In genomic region chr18:35490894-35491688, GRCh38 we compare ENCODE assay signal across 18 cellular contexts. TPM values are rescaled to one million over a fixed set of nuclear protein-coding genes. Genes with fewer than 3 reads are reported as not detected.
DNase-seq lines count a peak whose midpoint lies in the region; TF ChIP-seq lines count a peak whose summit lies in the region.
"Had no signal": no experiment of that assay in that cellular context is flagged by ENCODE, and none has a peak within 500 bp of the region (broad histone marks: within the 10 kb centered on the region; RNA-seq: fewer than 3 reads in every experiment).

No MANE protein-coding gene starts in this region.

- intact Hi-C loops in Calu3 (cut with micrococcal nuclease; ENCODE audit: unreplicated experiment) = no loop called here

- H3K27ac ChIP-seq in endodermal cell (ENCODE audit: low read depth, low read length) (no peak overlapping the region), neural progenitor cell (no peak overlapping the region), suprapubic skin (no peak overlapping the region)
- H3K27ac ChIP-seq: thoracic aorta had no signal

- peak overlapping the region; percentile 19 for H3K27ac Mint-ChIP-seq in Calu3 (ENCODE audit: unreplicated experiment)
- H3K27ac Mint-ChIP-seq in endodermal cell = peak overlapping the region; percentile 75
- H3K27ac Mint-ChIP-seq in neural progenitor cell = peak overlapping the region; percentile 55
- H3K27ac Mint-ChIP-seq in HFFc6 = no peak overlapping the region
- H3K27ac Mint-ChIP-seq: immature natural killer cell had no signal

- no peak for DNase-seq in Calu3
- peak; percentile 26 for DNase-seq in KG1 (lab: John Stamatoyannopoulos, UW)
- DNase-seq in endodermal cell = peak; percentile 79
- peak; percentile 17 for DNase-seq in neural progenitor cell (ENCODE audit: low spot score)
- DNase-seq in NCI-H146 (lab: John Stamatoyannopoulos, UW) = no peak
- no peak for DNase-seq in suprapubic skin (ENCODE audit: low spot score in 2 of 2)
- no peak for DNase-seq in hypothalamus (lab: John Stamatoyannopoulos, UW)
- no peak for DNase-seq in HFFc6
- DNase-seq: activated CD4-positive, alpha-beta T cell treated with anti-CD3 and anti-CD28 coated beads, Interleukin-2, amount 50 U/mL, for 1 hour; DMS79; immature natural killer cell; midbrain; NK-92 treated with Interleukin-12 subunit alpha and Interleukin-12 subunit beta, amount 100 ng/mL, for 24 hours; posterior cingulate gyrus; SHP77 treated with DMSO at 0.1 percent for 48 hours; stimulated activated CD4-positive, alpha-beta T cell treated with anti-CD3 and anti-CD28 coated beads, Interleukin-15, amount 100 ng/mL, for 24 hours had no signal

- no peaks in the 10 kb centered on the region for H3K9me3 Mint-ChIP-seq in Calu3 (ENCODE audit: low read depth, unreplicated experiment)
- no peaks in the 10 kb centered on the region for H3K9me3 Mint-ChIP-seq in endodermal cell
- H3K9me3 Mint-ChIP-seq in neural progenitor cell = no peaks in the 10 kb centered on the region
- H3K9me3 Mint-ChIP-seq in HFFc6 = no peaks in the 10 kb centered on the region
- H3K9me3 Mint-ChIP-seq: immature natural killer cell had no signal

- TF ChIP-seq POLR2A in suprapubic skin (IDR thresholded peaks at IDR 0.05) = no peak

- H3K9ac ChIP-seq in endodermal cell (ENCODE audit: extremely low read depth, low read length, poor library complexity, severe bottlenecking) = no peak overlapping the region
- no peak overlapping the region for H3K9ac ChIP-seq in neural progenitor cell

- peaks cover 5% of the 10 kb centered on the region for H3K36me3 Mint-ChIP-seq in Calu3 (ENCODE audit: insufficient read depth, unreplicated experiment)
- peaks cover 13% of the 10 kb centered on the region for H3K36me3 Mint-ChIP-seq in endodermal cell (ENCODE audit: low read depth)
- H3K36me3 Mint-ChIP-seq in neural progenitor cell = peaks cover 13% of the 10 kb centered on the region
- H3K36me3 Mint-ChIP-seq in HFFc6 (ENCODE audit: low read depth) = no peaks in the 10 kb centered on the region

- H4K20me1 ChIP-seq in neural progenitor cell (ENCODE audit: low read depth) = no peaks in the 10 kb centered on the region

- H3K4me1 Mint-ChIP-seq in Calu3 (ENCODE audit: low read depth, unreplicated experiment) (peaks cover 59% of the 10 kb centered on the region), endodermal cell (peaks cover 51% of the 10 kb centered on the region), neural progenitor cell (peaks cover 45% of the 10 kb centered on the region), HFFc6 (ENCODE audit: low read depth) (peaks cover 15% of the 10 kb centered on the region)

- H3K9me3 ChIP-seq in endodermal cell (ENCODE audit: control insufficient read depth, low read length) (no peaks in the 10 kb centered on the region), neural progenitor cell (ENCODE audit: low read depth) (no peaks in the 10 kb centered on the region), suprapubic skin (no peaks in the 10 kb centered on the region)
- H3K9me3 ChIP-seq: HAP-1, thoracic aorta had no signal

- BruUV-seq in Calu3 (replicated peaks; lab: Mats Ljungman, UMichigan) = no TSS peak

- CTCF ChIA-PET in Calu3 (lab: Charles Lee) = interaction anchor here (0.9 to 1.7 kb wide), 2 partner anchors 9 to 13 kb away, joined by 3 to 4 read pairs; no protein-coding TSS in a partner anchor

- H3K36me3 ChIP-seq in endodermal cell (ENCODE audit: control insufficient read depth, insufficient read depth, low read length) (no peaks in the 10 kb centered on the region), neural progenitor cell (no peaks in the 10 kb centered on the region), suprapubic skin (no peaks in the 10 kb centered on the region)
- H3K36me3 ChIP-seq: HAP-1, thoracic aorta had no signal

- H3K27me3 Mint-ChIP-seq in Calu3 (ENCODE audit: unreplicated experiment) (no peaks in the 10 kb centered on the region), endodermal cell (ENCODE audit: insufficient read depth) (no peaks in the 10 kb centered on the region), neural progenitor cell (ENCODE audit: insufficient read depth, low read depth) (peaks cover 5% of the 10 kb centered on the region), HFFc6 (ENCODE audit: insufficient read depth) (no peaks in the 10 kb centered on the region)

- peak overlapping the region; percentile 59 for H3K4me2 ChIP-seq in neural progenitor cell

- H3F3A ChIP-seq in neural progenitor cell (ENCODE audit: low read depth) = peaks cover 7% of the 10 kb centered on the region

- TF ChIP-seq CTCF in Calu3 (IDR thresholded peaks at IDR 0.05; ENCODE audit: unreplicated experiment) (no peak), endodermal cell (conservative IDR thresholded peaks at IDR 0.05) (no peak), neural progenitor cell (IDR thresholded peaks at IDR 0.05) (no peak), suprapubic skin (IDR thresholded peaks at IDR 0.05) (no peak), HFFc6 (IDR thresholded peaks at IDR 0.05) (no peak)

- no peak overlapping the region for H3K4me3 ChIP-seq in endodermal cell (ENCODE audit: low read length)
- no peak overlapping the region for H3K4me3 ChIP-seq in neural progenitor cell
- no peak overlapping the region for H3K4me3 ChIP-seq in suprapubic skin
- H3K4me3 ChIP-seq: HAP-1, thoracic aorta had no signal

- no peaks in the 10 kb centered on the region for H3K27me3 ChIP-seq in endodermal cell (ENCODE audit: control insufficient read depth, insufficient read depth, low read length, poor library complexity, severe bottlenecking)
- H3K27me3 ChIP-seq in neural progenitor cell = no peaks in the 10 kb centered on the region
- H3K27me3 ChIP-seq in suprapubic skin = no peaks in the 10 kb centered on the region

- peaks cover 22% of the 10 kb centered on the region for H3K4me1 ChIP-seq in endodermal cell (ENCODE audit: control insufficient read depth, insufficient read depth, low read length)
- H3K4me1 ChIP-seq in neural progenitor cell = peaks cover 35% of the 10 kb centered on the region
- peaks cover 26% of the 10 kb centered on the region for H3K4me1 ChIP-seq in suprapubic skin

- H2AFZ ChIP-seq in neural progenitor cell (replicated peaks) = no peak overlapping the region

- H3K4me3 Mint-ChIP-seq in Calu3 (ENCODE audit: low read depth, unreplicated experiment) (no peak overlapping the region), endodermal cell (no peak overlapping the region), neural progenitor cell (no peak overlapping the region), HFFc6 (no peak overlapping the region)
- H3K4me3 Mint-ChIP-seq: immature natural killer cell had no signal

- peaks cover 90% of the 10 kb centered on the region for H3K79me2 ChIP-seq in neural progenitor cell (ENCODE audit: low read depth)

- 49 to 78% methylated on average over 5 to 10 of the region's 10 CpGs for WGBS in endodermal cell (ENCODE audit: insufficient coverage in 1 of 2, insufficient read length in 1 of 2), 2 experiments
- 57% methylated on average over 10 of the region's 10 CpGs for WGBS in suprapubic skin

- TF ChIP-seq EP300 in suprapubic skin (IDR thresholded peaks at IDR 0.05) = no peak

RNA-seq across cellular contexts. Expression of gene INO80C, which starts 6.7 kb away (rescaled TPM):
- total RNA-seq in Calu3 (2022) (27.0 and 41.9 TPM in 2 replicates), endodermal cell (10 to 100 TPM; 31.1 to 31.9 TPM), neural progenitor cell (ENCODE audit: low replicate concordance) (12.6 and 13.2 TPM in 2 replicates), suprapubic skin (10 to 100 TPM; 12.6 to 35.2 (median 18.2) TPM)
- polyA plus RNA-seq in endodermal cell (2013, experiment 1 of 2) = 32.4 TPM
- polyA plus RNA-seq in endodermal cell (2013, experiment 2 of 2) = 27.4 TPM
- 10 to 100 TPM; 10.4 to 13.3 (median 12.1) TPM for total RNA-seq in HFFc6 (2021; fragmentation: NEBNext Ultra II Directional; extraction: Animal tissue kit (Norgen Biotek cat#: 25700))

Comparison
In these comparisons a context has a peak if more than half of its experiments do, and no peak if none do; other contexts are left out.
1. DNase-seq: peak in KG1 (single experiment), endodermal cell (single experiment) and neural progenitor cell (single experiment); none in Calu3 (single experiment), NCI-H146 (single experiment), suprapubic skin (0 of 2), hypothalamus (0 of 51) and HFFc6 (single experiment).